Comparison of ENCODE assay signal across 8 cellular contexts in the genomic region with DNA sequence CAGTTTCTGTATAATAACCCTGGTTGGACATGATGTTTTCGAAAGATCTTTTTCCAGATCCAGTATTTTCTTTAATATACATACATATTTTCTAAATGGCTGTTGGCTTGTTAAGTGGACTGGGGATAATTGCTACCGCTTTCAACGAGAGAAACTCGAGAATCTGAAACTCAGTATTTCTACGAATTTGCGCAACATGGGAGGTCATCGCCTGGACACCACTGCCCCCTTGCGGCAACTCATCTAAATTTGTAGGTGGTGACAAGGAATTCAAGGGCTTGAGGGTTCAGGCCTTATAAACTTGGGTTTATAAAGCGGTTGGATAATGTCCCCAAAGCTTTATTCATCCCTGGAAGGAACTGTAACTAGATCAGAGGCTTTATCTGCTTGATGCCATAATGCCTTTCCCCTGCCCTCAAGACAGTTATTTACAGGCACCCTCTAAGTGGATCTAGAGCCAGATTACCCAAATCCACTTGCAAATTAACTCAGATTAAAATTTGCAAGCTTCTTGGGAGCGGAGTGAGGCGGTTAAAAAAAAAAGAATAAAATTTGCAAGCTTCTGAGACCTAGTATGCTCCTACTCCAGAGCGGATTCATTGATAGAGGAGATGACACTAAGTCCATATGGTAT. TPM values are rescaled to one million over a fixed set of nuclear protein-coding genes. Genes with fewer than 3 reads are reported as not detected.
DNase-seq lines count a peak whose midpoint lies in the region; ATAC-seq and TF ChIP-seq lines count a peak whose summit lies in the region.

No MANE protein-coding gene starts in this region.

- H3K4me2 ChIP-seq in KMS-11 (peak overlapping the region; percentile 80), SU-DHL-6 (ENCODE audit: low read depth, low read length, poor library complexity, severe bottlenecking) (peak overlapping the region; percentile 53)

- H2AFZ ChIP-seq in KMS-11 (ENCODE audit: low read depth) (peak overlapping the region; percentile 99), SU-DHL-6 (ENCODE audit: low read depth, low read length, severe bottlenecking) (peak overlapping the region; percentile 91)

- TF ChIP-seq CTCF in KMS-11 (conservative IDR thresholded peaks at IDR 0.05; ENCODE audit: low read depth, low read length) (peak; percentile 88), SU-DHL-6 (IDR thresholded peaks at IDR 0.05; ENCODE audit: insufficient read depth, low read length, poor library complexity, severe bottlenecking) (peak; percentile 66), right atrium auricular region (IDR thresholded peaks at IDR 0.05) (peak; percentile 63 to 79)

- H3K27ac ChIP-seq in KMS-11 (no peak overlapping the region), SU-DHL-6 (ENCODE audit: low read depth, low read length) (no peak overlapping the region), right atrium auricular region (no peak overlapping the region), rectal smooth muscle tissue (ENCODE audit: low read depth, low read length) (no peak overlapping the region), aorta (ENCODE audit: low read depth in 1 of 2, low read length in 2 of 2) (no peak overlapping the region)

- H4K20me1 ChIP-seq in KMS-11 (ENCODE audit: insufficient read depth) (no peaks in the 10 kb centered on the region), SU-DHL-6 (ENCODE audit: low read depth, low read length) (no peaks in the 10 kb centered on the region)

- H3K36me3 ChIP-seq in KMS-11 (ENCODE audit: insufficient read depth) (no peaks in the 10 kb centered on the region), SU-DHL-6 (ENCODE audit: low read length) (no peaks in the 10 kb centered on the region), adipocyte (ENCODE audit: control insufficient read depth, insufficient read depth, low read length, severe bottlenecking) (no peaks in the 10 kb centered on the region), right atrium auricular region (no peaks in the 10 kb centered on the region), rectal smooth muscle tissue (ENCODE audit: control insufficient read depth, insufficient read depth, low read length) (no peaks in the 10 kb centered on the region), aorta (ENCODE audit: control insufficient read depth in 1 of 2, insufficient read depth in 2 of 2, low read length in 1 of 2) (no peaks in the 10 kb centered on the region)

- H3F3A ChIP-seq in SU-DHL-6 (ENCODE audit: insufficient read depth) = no peaks in the 10 kb centered on the region

- WGBS in aorta, 2 donors = 26 to 28% methylated on average over 12 of the region's 12 CpGs

- no peak overlapping the region for H3K4me3 ChIP-seq in KMS-11 (IDR thresholded peaks at IDR 0.05; ENCODE audit: insufficient read depth, low read depth, low read length)
- no peak overlapping the region for H3K4me3 ChIP-seq in SU-DHL-6 (ENCODE audit: insufficient read depth, low read length, poor library complexity, severe bottlenecking)
- H3K4me3 ChIP-seq in adipocyte (ENCODE audit: low read length) = peak overlapping the region; percentile 69
- peak overlapping the region; percentile 11 to 43 for H3K4me3 ChIP-seq in right atrium auricular region
- H3K4me3 ChIP-seq in rectal smooth muscle tissue (ENCODE audit: low read length) = peak overlapping the region; percentile 59
- peak overlapping the region in 1 of 2 donors; percentile 4 for H3K4me3 ChIP-seq in aorta (ENCODE audit: low read length in 2 of 2)

- H3K9ac ChIP-seq in KMS-11 (no peak overlapping the region; the same call in 1 of the 2 replicates), SU-DHL-6 (ENCODE audit: low read length) (no peak overlapping the region), adipocyte (ENCODE audit: low read length) (no peak overlapping the region), rectal smooth muscle tissue (ENCODE audit: low read length) (no peak overlapping the region)

- H3K27me3 ChIP-seq in KMS-11 (ENCODE audit: insufficient read depth, low read depth) (no peaks in the 10 kb centered on the region), SU-DHL-6 (ENCODE audit: low read length) (no peaks in the 10 kb centered on the region), adipocyte (replicated peaks; ENCODE audit: control insufficient read depth, insufficient read depth, low read length) (peaks cover 64% of the 10 kb centered on the region), right atrium auricular region (peaks cover 0 to 6% of the 10 kb centered on the region in 2 donors), rectal smooth muscle tissue (ENCODE audit: control insufficient read depth, insufficient read depth, low read length) (peaks cover 6% of the 10 kb centered on the region), aorta (ENCODE audit: control insufficient read depth in 1 of 2, insufficient read depth in 2 of 2, low read length in 1 of 2) (no peaks in the 10 kb centered on the region)

- H3K79me2 ChIP-seq in KMS-11 (ENCODE audit: insufficient read depth, low read depth) (no peaks in the 10 kb centered on the region), SU-DHL-6 (ENCODE audit: insufficient read depth, low read length) (no peaks in the 10 kb centered on the region)

- H3K9me3 ChIP-seq in SU-DHL-6 (ENCODE audit: insufficient read depth, low read length) (no peaks in the 10 kb centered on the region), adipocyte (ENCODE audit: control insufficient read depth, low read length) (no peaks in the 10 kb centered on the region), right atrium auricular region (no peaks in the 10 kb centered on the region), aorta (ENCODE audit: control insufficient read depth, low read length) (no peaks in the 10 kb centered on the region)

- H3K4me1 ChIP-seq in KMS-11 (ENCODE audit: low read depth, poor library complexity, severe bottlenecking) (peaks cover 7% of the 10 kb centered on the region), adipocyte (ENCODE audit: control insufficient read depth, insufficient read depth, low read length) (peaks cover 9% of the 10 kb centered on the region), right atrium auricular region (peaks cover 0 to 14% of the 10 kb centered on the region in 2 donors), rectal smooth muscle tissue (ENCODE audit: control insufficient read depth, insufficient read depth, low read length) (peaks cover 3% of the 10 kb centered on the region), aorta (ENCODE audit: control insufficient read depth in 1 of 2, insufficient read depth in 2 of 2, low read length in 2 of 2) (no peaks in the 10 kb centered on the region)

- no peaks in the 10 kb centered on the region for H3K9me2 ChIP-seq in SU-DHL-6 (replicated peaks; ENCODE audit: insufficient read depth, low read length)

- ATAC-seq in GM21619 (IDR thresholded peaks at IDR 0.05; ENCODE audit: unreplicated experiment) (peak; percentile 47), aorta (ENCODE audit: low FRiP score) (peak; percentile 83)

- peak; percentile 71 for DNase-seq in EL
- peak; percentile 92 for DNase-seq in adipocyte (ENCODE audit: low read depth)
- peak; percentile 84 for DNase-seq in right atrium auricular region (ENCODE audit: low spot score)
- peak; percentile 81 to 91 for DNase-seq in aorta

- intact Hi-C loops in aorta (cut with DNase I) = loop anchor here (2.0 kb wide), 2 partner anchors 379 to 387 kb away; no protein-coding TSS in a partner anchor

RNA-seq across cellular contexts. Expression of gene KCNK18, which starts 21.3 kb away (rescaled TPM):
- total RNA-seq in right atrium auricular region = not detected
- total RNA-seq in aorta = not detected
- not detected for polyA plus RNA-seq in aorta

RNA-seq across cellular contexts. Expression of gene VAX1, which starts 37.9 kb away (rescaled TPM):
- not detected for total RNA-seq in right atrium auricular region
- not detected for total RNA-seq in aorta
- polyA plus RNA-seq in aorta = not detected

Comparison
In these comparisons a context has a peak if more than half of its experiments do, and no peak if none do; other contexts are left out.
1. H3K4me3 ChIP-seq: peak in adipocyte (single experiment), right atrium auricular region (2 of 2) and rectal smooth muscle tissue (single experiment); none in KMS-11 (single experiment) and SU-DHL-6 (single experiment).
2. Peak in every context shown above with its lines, with median percentiles within 50 percentile points of each other: DNase-seq and CTCF ChIP-seq.